In genomic region chr10:31031666-31032514, GRCh38 we compare ENCODE assay signal across 8 cellular contexts. TPM values are rescaled to one million over a fixed set of nuclear protein-coding genes. Genes with fewer than 3 reads are reported as not detected.
DNase-seq lines count a peak whose midpoint lies in the region; ATAC-seq, FAIRE-seq and TF ChIP-seq lines count a peak whose summit lies in the region.

Gene ZNF438, minus strand, starts transcription at chr10:31031865. Its CDS starts 154,831 bp downstream, at chr10:30877034.

- TF ChIP-seq EP300 in H1 (IDR thresholded peaks at IDR 0.05; ENCODE audit: borderline replicate concordance in 1 of 2, low read depth in 2 of 2, low read length in 2 of 2) = no peak

- peak within 1 kb of the TSS; percentile 83 to 85 for H3K4me2 ChIP-seq in H1 (ENCODE audit: insufficient read depth in 1 of 2, low read depth in 2 of 2, low read length in 2 of 2)

- no peak within 1 kb of the TSS for H2BK20ac ChIP-seq in H1 (ENCODE audit: low read length)

- H3K79me2 ChIP-seq in H1 (ENCODE audit: control insufficient read depth in 1 of 2, insufficient read depth in 2 of 2, low read length in 2 of 2) = no peaks in the 10 kb centered on the region

- H3K4me1 ChIP-seq in H1 (replicated peaks in 1 of 4; ENCODE audit: control insufficient read depth in 3 of 4, insufficient read depth in 4 of 4, low read length in 3 of 4) = peaks cover 0 to 13% (median 2%) of the 10 kb centered on the region in 4 experiments; a peak in 3 of 7 replicates
- H3K4me1 ChIP-seq in mesodermal cell (ENCODE audit: control insufficient read depth, insufficient read depth, low read length, poor library complexity, severe bottlenecking) = peaks cover 9% of the 10 kb centered on the region

- no peak within 1 kb of the TSS for H2BK120ac ChIP-seq in H1 (replicated peaks; ENCODE audit: low read depth, low read length)

- H3K79me1 ChIP-seq in H1 (ENCODE audit: low read depth, low read length) = no peaks in the 10 kb centered on the region

- no peaks in the 10 kb centered on the region for H3K36me3 Mint-ChIP-seq in activated CD8-positive, alpha-beta memory T cell treated with anti-CD3 and anti-CD28 coated beads, Interleukin-2, amount 10 ng/mL, durations not matched to agents 7 days and 5 days

- peaks cover 3% of the 10 kb centered on the region; the same call in 1 of the 2 replicates for H3K23me2 ChIP-seq in H1 (ENCODE audit: low read depth, low read length)

- 3% methylated on average over 32 of the region's 74 CpGs; no CpG with 5 or more reads in 1 of the 2 experiments for WGBS in H1 (ENCODE audit: extremely low coverage in 1 of 2, insufficient coverage in 1 of 2, insufficient read length in 1 of 2, insufficient replicate concordance in 2 of 2, low coverage in 1 of 2, low lambda C conversion rate in 2 of 2, missing lambda C conversion rate in 1 of 2), 2 experiments
- 0 to 1% methylated on average over 55 to 58 of the region's 74 CpGs for WGBS in mesodermal cell (ENCODE audit: insufficient coverage in 2 of 2), 2 experiments

- no peak within 1 kb of the TSS for H3K23ac ChIP-seq in H1 (ENCODE audit: insufficient read length)

- no peak within 1 kb of the TSS for H3K14ac ChIP-seq in H1 (ENCODE audit: insufficient read length)

- no peak for FAIRE-seq in H1 (lab: Jason Lieb, UNC)

- peak within 1 kb of the TSS; percentile 80 for H2BK5ac ChIP-seq in H1 (ENCODE audit: low read depth, low read length)

- peak within 1 kb of the TSS; percentile 74 for H4K5ac ChIP-seq in H1 (ENCODE audit: insufficient read length, low read depth, low read length)

- no peaks in the 10 kb centered on the region for H3K9me3 ChIP-seq in H1 (ENCODE audit: insufficient read depth in 2 of 2, low read depth in 1 of 2, low read length in 1 of 2)
- H3K9me3 ChIP-seq in mesodermal cell (ENCODE audit: control insufficient read depth, low read length) = no peaks in the 10 kb centered on the region

- peaks cover 0 to 6% (median 4%) of the 10 kb centered on the region in 4 experiments; a peak in 2 of 7 replicates for H3K27me3 ChIP-seq in H1 (replicated peaks in 1 of 4; ENCODE audit: control insufficient read depth in 3 of 4, extremely low read depth in 1 of 4, insufficient read depth in 3 of 4, low read length in 3 of 4)

- ATAC-seq in GM21360 (IDR thresholded peaks at IDR 0.05; ENCODE audit: unreplicated experiment) = peak; percentile 72
- ATAC-seq in activated CD8-positive, alpha-beta memory T cell treated with anti-CD3 and anti-CD28 coated beads, Interleukin-2, amount 10 ng/mL, durations not matched to agents 7 days and 5 days = peak; percentile 89

- no peaks in the 10 kb centered on the region for H3K27me3 Mint-ChIP-seq in activated CD8-positive, alpha-beta memory T cell treated with anti-CD3 and anti-CD28 coated beads, Interleukin-2, amount 10 ng/mL, durations not matched to agents 7 days and 5 days

- TF ChIP-seq CTCF in H1 (IDR thresholded peaks at IDR 0.05; ENCODE audit: control extremely low read depth in 1 of 3, insufficient read depth in 1 of 3, low read depth in 1 of 3, low read length in 3 of 3) = no peak

- CTCF ChIA-PET in activated CD8-positive, alpha-beta memory T cell treated with anti-CD3 and anti-CD28 coated beads, Interleukin-2, amount 10 ng/mL, durations not matched to agents 7 days and 5 days (lab: Charles Lee) = interaction anchor here (0.5 to 2.4 kb wide), 29 partner anchors 8 to 777 kb away, joined by 3 to 16 read pairs (median 4); no protein-coding TSS in a partner anchor
- CTCF ChIA-PET in H1 (lab: Charles Lee; ENCODE audit: partially characterized antibody) = interaction anchor here (0.6 to 1.8 kb wide), 4 partner anchors 25 to 268 kb away, joined by 3 to 4 read pairs (median 4); no protein-coding TSS in a partner anchor

- H3K36me3 ChIP-seq in H1 (ENCODE audit: control insufficient read depth in 2 of 4, insufficient read depth in 4 of 4, low read length in 3 of 4) (no peaks in the 10 kb centered on the region), mesodermal cell (ENCODE audit: control insufficient read depth, insufficient read depth, low read length) (no peaks in the 10 kb centered on the region)

- H3K4me3 ChIP-seq in H1 (ENCODE audit: extremely low read depth in 1 of 4, insufficient read depth in 2 of 4, low read depth in 3 of 4, low read length in 4 of 4) = peak within 1 kb of the TSS; percentile 42 to 80 (median 74)
- H3K4me3 ChIP-seq in mesodermal cell (ENCODE audit: extremely low read depth, insufficient read depth, low read length, poor library complexity, severe bottlenecking) = peak within 1 kb of the TSS; percentile 59

- in situ Hi-C loops in Caki2 (cut with HindIII; ENCODE audit: low pct_unique_long_range_greater_than_20kb, low sequenced_read_pairs) = no loop called here

- H3K4me3 Mint-ChIP-seq in activated CD8-positive, alpha-beta memory T cell treated with anti-CD3 and anti-CD28 coated beads, Interleukin-2, amount 10 ng/mL, durations not matched to agents 7 days and 5 days = peak within 1 kb of the TSS; percentile 81

- DNase-seq in Caki2 (ENCODE audit: low read depth) (peak; percentile 96), HT-29 (ENCODE audit: low spot score) (peak; percentile 96), NOMO-1 (lab: John Stamatoyannopoulos, UW; ENCODE audit: unreplicated experiment in 2 of 2) (peak; percentile 93 to 97), H1 (ENCODE audit: low read depth in 1 of 2, low spot score in 2 of 2) (peak; percentile 86 to 98)
- peak; percentile 95 for DNase-seq in activated CD8-positive, alpha-beta memory T cell treated with anti-CD3 and anti-CD28 coated beads, Interleukin-2, amount 10 ng/mL, durations not matched to agents 7 days and 5 days
- peak; percentile 92 for DNase-seq in stimulated activated CD8-positive, alpha-beta memory T cell treated with anti-CD3 and anti-CD28 coated beads, Interleukin-15, amount 100 ng/mL, for 24 hours (ENCODE audit: low read depth)

- H3K56ac ChIP-seq in H1 (replicated peaks; ENCODE audit: insufficient read length, low read depth, low read length) = no peak within 1 kb of the TSS

- no peak within 1 kb of the TSS for H3K4ac ChIP-seq in H1 (replicated peaks; ENCODE audit: insufficient read length, low read depth, low read length)

- peak within 1 kb of the TSS; percentile 34 for H4K91ac ChIP-seq in H1 (replicated peaks; ENCODE audit: insufficient read length, low read length)

- POLR2A ChIA-PET in H1 (lab: Charles Lee; ENCODE audit: partially characterized antibody) = interaction anchor here (0.6 to 1.8 kb wide), 10 partner anchors 13 to 879 kb away, joined by 3 to 9 read pairs (median 3); no protein-coding TSS in a partner anchor

- H3K27ac ChIP-seq in H1 (ENCODE audit: low read depth, low read length) (peak within 1 kb of the TSS; percentile 82), mesodermal cell (ENCODE audit: low read depth, low read length, severe bottlenecking) (peak within 1 kb of the TSS; percentile 99)

- peak within 1 kb of the TSS; percentile 88; the same call in 1 of the 2 replicates for H4K8ac ChIP-seq in H1 (ENCODE audit: extremely low read depth, insufficient read depth, low read length)

- peak within 1 kb of the TSS; percentile 72; the same call in 1 of the 2 replicates for H2BK12ac ChIP-seq in H1 (ENCODE audit: low read depth, low read length)

- peak within 1 kb of the TSS; percentile 84 for H3K18ac ChIP-seq in H1 (ENCODE audit: extremely low read depth, low read length)

- peak within 1 kb of the TSS; percentile 97 for H2AFZ ChIP-seq in H1 (ENCODE audit: low read length)

- H2BK15ac ChIP-seq in H1 (ENCODE audit: low read length) = 0 out of 2 replicates have a peak within 1 kb of the TSS, but pooled peaks have one; percentile 14

- peak; percentile 20 to 28; a peak in 2 of 4 replicates for TF ChIP-seq RAD21 in H1 (IDR thresholded peaks at IDR 0.05 in 1 of 2, conservative IDR thresholded peaks at IDR 0.05 in 1 of 2; ENCODE audit: low read depth in 2 of 2, low read length in 2 of 2)

- H3K9me3 Mint-ChIP-seq in activated CD8-positive, alpha-beta memory T cell treated with anti-CD3 and anti-CD28 coated beads, Interleukin-2, amount 10 ng/mL, durations not matched to agents 7 days and 5 days (ENCODE audit: low read depth) = peaks cover 2% of the 10 kb centered on the region

- H3K27ac Mint-ChIP-seq in activated CD8-positive, alpha-beta memory T cell treated with anti-CD3 and anti-CD28 coated beads, Interleukin-2, amount 10 ng/mL, durations not matched to agents 7 days and 5 days = peak within 1 kb of the TSS; percentile 97

- TF ChIP-seq POLR2A in H1 (IDR thresholded peaks at IDR 0.05; ENCODE audit: control extremely low read depth in 1 of 2, low read depth in 2 of 2, low read length in 2 of 2) = peak; percentile 54 to 61

- H2AK5ac ChIP-seq in H1 (ENCODE audit: low read depth, low read length) = no peak within 1 kb of the TSS

- peak within 1 kb of the TSS; percentile 44 to 65 (median 64) for H3K9ac ChIP-seq in H1 (replicated peaks in 1 of 4; ENCODE audit: extremely low read depth in 1 of 4, low read depth in 3 of 4, low read length in 3 of 4)

- H4K20me1 ChIP-seq in H1 (replicated peaks in 1 of 2; ENCODE audit: control insufficient read depth in 1 of 2, insufficient read depth in 2 of 2, low read length in 2 of 2) = no peaks in the 10 kb centered on the region

- H3K4me1 Mint-ChIP-seq in activated CD8-positive, alpha-beta memory T cell treated with anti-CD3 and anti-CD28 coated beads, Interleukin-2, amount 10 ng/mL, durations not matched to agents 7 days and 5 days = peaks cover 17% of the 10 kb centered on the region

TF ChIP-seq in H1, 55 proteins besides CTCF, POLR2A, EP300 and RAD21 (continues in another document):
- TF ChIP-seq TCF12 (IDR thresholded peaks at IDR 0.05; ENCODE audit: low read depth, low read length) (no peak), ATF3 (IDR thresholded peaks at IDR 0.05; ENCODE audit: insufficient read depth, low read depth, low read length) (no peak)

RNA-seq across cellular contexts. Expression of gene ZNF438, which starts in this region (rescaled TPM):
- 2.1 and 2.6 TPM in 2 replicates for total RNA-seq in Caki2 (2014; rRNA removed; shearing (Covaris generic); ENCODE audit: low replicate concordance)
- 1.2 and 1.6 TPM in 2 replicates for total RNA-seq in HT-29 (2014; rRNA removed; shearing (Covaris generic))
- total RNA-seq in activated CD8-positive, alpha-beta memory T cell treated with anti-CD3 and anti-CD28 coated beads, Interleukin-2, amount 10 ng/mL, durations not matched to agents 7 days and 5 days = 1 to 10 TPM; 3.8 to 4.4 TPM
- 1.4 and 1.7 TPM in 2 replicates for total RNA-seq in H1 (2021; fragmentation: NEBNext Ultra II Directional; extraction: Animal tissue kit (Norgen Biotek cat#: 25700))
- polyA plus RNA-seq in H1 (2011; rRNA removed) = 0.86 and 0.95 TPM in 2 replicates
- polyA plus RNA-seq in H1 (2011; cell fraction: cytosol; rRNA removed) = 1.1 TPM
- 1.1 TPM for polyA plus RNA-seq in H1 (2011; cell fraction: nucleus; rRNA removed)
- 1.0 to 1.4 TPM (median 1.3 TPM) in 4 replicates for polyA plus RNA-seq in H1 (2012, experiment 1 of 2)
- polyA plus RNA-seq in H1 (2012, experiment 2 of 2) = 0.18 TPM
- 0.83 TPM for polyA plus RNA-seq in H1 (2013, experiment 1 of 2)
- 1.1 TPM for polyA plus RNA-seq in H1 (2013, experiment 2 of 2)
- 2.4 and 2.9 TPM in 2 replicates for polyA minus RNA-seq in H1 (2011; rRNA and poly(A)+ RNA removed)
- not detected for polyA minus RNA-seq in H1 (2011; cell fraction: cytosol; rRNA and poly(A)+ RNA removed)
- polyA minus RNA-seq in H1 (2011; cell fraction: nucleus; rRNA and poly(A)+ RNA removed) = 2.4 TPM
- polyA plus RNA-seq in mesodermal cell (2013, experiment 1 of 2) = 3.7 TPM
- 2.7 TPM for polyA plus RNA-seq in mesodermal cell (2013, experiment 2 of 2)

Comparison
In these comparisons a context has a peak if more than half of its experiments do, and no peak if none do; other contexts are left out.
1. Peak in every context shown above with its lines: DNase-seq, ATAC-seq, H3K4me3 ChIP-seq and H3K27ac ChIP-seq.